Comparison of ENCODE assay signal across 8 cellular contexts in genomic region chr16:82024274-82024673, GRCh38. TPM values are rescaled to one million over a fixed set of nuclear protein-coding genes. Genes with fewer than 3 reads are reported as not detected.
"Had no signal": no experiment of that assay in that cellular context is flagged by ENCODE, and none has a peak within 500 bp of the region (broad histone marks: within the 10 kb centered on the region; RNA-seq: fewer than 3 reads in every experiment).

No MANE protein-coding gene starts in this region.

- H2AFZ ChIP-seq: GM23248 had no signal

- H3K4me1 Mint-ChIP-seq: H9, IgD-negative memory B cell had no signal

- H3K4me3 ChIP-seq: GM23248 had no signal

- H3K27ac ChIP-seq: GM23248, KMS-11 had no signal

- H3K4me3 Mint-ChIP-seq: H9, HFFc6, IgD-negative memory B cell had no signal

- H3K36me3 Mint-ChIP-seq: IgD-negative memory B cell had no signal

- H3K4me2 ChIP-seq: KMS-11 had no signal

- H3K27ac Mint-ChIP-seq: H9, HFFc6 had no signal

- H3K9me3 Mint-ChIP-seq: HFFc6 had no signal

- DNase-seq: GM23248, H9, HCEC 1CT, HFFc6, KBM-7 had no signal

RNA-seq across cellular contexts. Expression of gene HSD17B2, which starts 10.8 kb away (rescaled TPM):
- total RNA-seq: GM23248, H1, H9 had no signal
- polyA plus RNA-seq: GM23248, H1, IgD-negative memory B cell had no signal

RNA-seq across cellular contexts. Expression of gene SDR42E1, which starts 13.0 kb away (rescaled TPM):
- total RNA-seq: GM23248, H1, H9, HFFc6 had no signal
- polyA plus RNA-seq: GM23248 had no signal
